In the genomic region with DNA sequence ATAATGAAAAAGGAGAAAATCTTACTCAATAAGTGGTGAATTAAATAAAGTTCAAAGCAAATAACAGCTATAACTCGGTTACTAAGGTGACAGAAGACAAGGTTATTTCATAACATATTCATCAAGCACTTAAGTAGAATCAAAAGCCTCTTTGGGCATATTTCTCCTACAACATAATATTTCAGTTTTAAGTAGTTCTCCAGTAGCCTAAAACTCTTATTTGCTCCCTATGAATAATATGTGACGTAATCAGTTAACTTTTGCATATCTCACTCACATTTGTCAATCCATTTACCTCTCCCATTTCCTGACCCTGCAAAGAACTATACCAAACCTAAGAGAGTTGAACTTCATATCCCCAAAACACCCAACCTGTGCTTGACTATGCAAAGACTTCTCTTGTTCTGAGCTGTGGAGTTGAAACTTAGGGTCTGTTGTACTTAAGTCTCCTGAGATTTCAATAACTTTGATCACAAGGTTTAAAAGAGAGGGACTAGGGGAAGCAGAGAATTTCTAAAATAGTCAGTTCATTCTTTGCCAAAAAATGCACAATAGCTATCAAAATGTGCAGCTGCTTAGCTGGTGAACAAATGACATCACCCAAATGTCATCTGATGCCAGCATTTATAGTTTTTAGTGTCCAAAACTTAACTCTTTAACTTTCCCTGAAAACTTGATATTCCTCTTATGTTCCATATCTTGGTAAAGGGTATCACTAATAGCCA, we compare ENCODE assay signal across 26 cellular contexts. TPM values are rescaled to one million over a fixed set of nuclear protein-coding genes. Genes with fewer than 3 reads are reported as not detected.
DNase-seq lines count a peak whose midpoint lies in the region; ATAC-seq and TF ChIP-seq lines count a peak whose summit lies in the region.
"Had no signal": no experiment of that assay in that cellular context is flagged by ENCODE, and none has a peak within 500 bp of the region (broad histone marks: within the 10 kb centered on the region; RNA-seq: fewer than 3 reads in every experiment).

No MANE protein-coding gene starts in this region.

- no peak overlapping the region for H3K9ac ChIP-seq in neural progenitor cell

- no peaks in the 10 kb centered on the region for H3K9me3 ChIP-seq in neural progenitor cell (ENCODE audit: low read depth)
- H3K9me3 ChIP-seq in CD8-positive, alpha-beta memory T cell (ENCODE audit: low read length) = no peaks in the 10 kb centered on the region
- H3K9me3 ChIP-seq: Caco-2, HAP-1, stomach, upper lobe of left lung had no signal

- no peaks in the 10 kb centered on the region for H3K4me1 Mint-ChIP-seq in neural progenitor cell
- H3K4me1 Mint-ChIP-seq in CD8-positive, alpha-beta memory T cell = no peaks in the 10 kb centered on the region

- CTCF ChIA-PET in CD8-positive, alpha-beta memory T cell (lab: Charles Lee) = no interaction called here

- H3K27ac ChIP-seq in neural progenitor cell = no peak overlapping the region
- H3K27ac ChIP-seq in CD8-positive, alpha-beta memory T cell (ENCODE audit: low read depth, low read length) = no peak overlapping the region
- H3K27ac ChIP-seq: RWPE1, upper lobe of left lung had no signal

- no peaks in the 10 kb centered on the region for H3K27me3 Mint-ChIP-seq in neural progenitor cell (ENCODE audit: insufficient read depth, low read depth)
- peaks cover 2 to 17% of the 10 kb centered on the region in 2 donors for H3K27me3 Mint-ChIP-seq in CD8-positive, alpha-beta memory T cell
- H3K27me3 Mint-ChIP-seq: progenitor cell of endocrine pancreas had no signal

- no peaks in the 10 kb centered on the region for H3K36me3 ChIP-seq in neural progenitor cell
- no peaks in the 10 kb centered on the region for H3K36me3 ChIP-seq in CD8-positive, alpha-beta memory T cell (ENCODE audit: insufficient read depth, low read length)
- H3K36me3 ChIP-seq: HAP-1, stomach, upper lobe of left lung had no signal

- H3K4me2 ChIP-seq in neural progenitor cell = no peak overlapping the region

- no peaks in the 10 kb centered on the region for H3K9me3 Mint-ChIP-seq in neural progenitor cell
- H3K9me3 Mint-ChIP-seq in CD8-positive, alpha-beta memory T cell = no peaks in the 10 kb centered on the region

- no peaks in the 10 kb centered on the region for H3F3A ChIP-seq in neural progenitor cell (ENCODE audit: low read depth)

- no peak overlapping the region for H3K4me3 Mint-ChIP-seq in neural progenitor cell
- H3K4me3 Mint-ChIP-seq in CD8-positive, alpha-beta memory T cell = no peak overlapping the region

- no peak overlapping the region for H2AFZ ChIP-seq in neural progenitor cell (replicated peaks)

- ATAC-seq in GM21526 (IDR thresholded peaks at IDR 0.05; ENCODE audit: low FRiP score, unreplicated experiment) = no peak

- no peak for TF ChIP-seq CTCF in neural progenitor cell (IDR thresholded peaks at IDR 0.05)

- H3K27me3 ChIP-seq in neural progenitor cell = no peaks in the 10 kb centered on the region
- no peaks in the 10 kb centered on the region for H3K27me3 ChIP-seq in CD8-positive, alpha-beta memory T cell (ENCODE audit: insufficient read depth, low read length, poor library complexity, severe bottlenecking)
- H3K27me3 ChIP-seq: stomach, upper lobe of left lung had no signal

- H3K4me1 ChIP-seq in neural progenitor cell = no peaks in the 10 kb centered on the region
- no peaks in the 10 kb centered on the region for H3K4me1 ChIP-seq in CD8-positive, alpha-beta memory T cell (ENCODE audit: insufficient read depth, low read length)
- H3K4me1 ChIP-seq: Caco-2 had no signal

- H3K79me2 ChIP-seq in neural progenitor cell (ENCODE audit: low read depth) = no peaks in the 10 kb centered on the region

- H3K27ac Mint-ChIP-seq in neural progenitor cell = no peak overlapping the region
- H3K27ac Mint-ChIP-seq in CD8-positive, alpha-beta memory T cell = no peak overlapping the region
- H3K27ac Mint-ChIP-seq: progenitor cell of endocrine pancreas had no signal

- H4K20me1 ChIP-seq in neural progenitor cell (ENCODE audit: low read depth) = no peaks in the 10 kb centered on the region

- H3K36me3 Mint-ChIP-seq in neural progenitor cell = no peaks in the 10 kb centered on the region
- H3K36me3 Mint-ChIP-seq in CD8-positive, alpha-beta memory T cell = no peaks in the 10 kb centered on the region

- H3K4me3 ChIP-seq in neural progenitor cell = no peak overlapping the region
- no peak overlapping the region for H3K4me3 ChIP-seq in CD8-positive, alpha-beta memory T cell (ENCODE audit: low read length)
- H3K4me3 ChIP-seq: HAP-1, lung, stomach, upper lobe of left lung had no signal

- DNase-seq in COLO829 (ENCODE audit: low spot score) (peak; percentile 7), amniotic epithelial cell (ENCODE audit: low read depth) (peak; percentile 15), fibroblast of peridontal ligament (ENCODE audit: extremely low read depth) (peak; percentile 35), pons (ENCODE audit: low spot score) (peak; percentile 83), neural progenitor cell (ENCODE audit: low spot score) (no peak), RPMI8226 (no peak)
- DNase-seq in CD8-positive, alpha-beta memory T cell = no peak
- DNase-seq: activated CD4-positive, alpha-beta T cell treated with anti-CD3 and anti-CD28 coated beads for 48 hours; activated naive CD4-positive, alpha-beta T cell; activated T-cell treated with anti-CD3 and anti-CD28 coated beads, Interleukin-2, amount 50 U/mL, for 48 hours; amniotic stem cell; Caco-2; dermis blood vessel endothelial cell; DMS79; islet precursor cell; Kasumi-1; NCI-H2171 treated with DMSO at 0.1 percent for 48 hours; NCI-H69; stimulated activated CD8-positive, alpha-beta memory T cell treated with anti-CD3 and anti-CD28 coated beads, Interleukin-4, amount 100 ng/mL, for 48 hours; stomach; upper lobe of left lung had no signal

- POLR2A ChIA-PET in CD8-positive, alpha-beta memory T cell (lab: Charles Lee) = no interaction called here

RNA-seq across cellular contexts. Expression of a gene that starts 37.2 kb away (rescaled TPM):
- total RNA-seq in neural progenitor cell (ENCODE audit: low replicate concordance) = 20.2 and 37.9 TPM in 2 replicates
- total RNA-seq in CD8-positive, alpha-beta memory T cell = under 1 TPM; 0.85 to 0.97 TPM
- polyA plus RNA-seq in CD8-positive, alpha-beta memory T cell = 0.13 TPM

Comparison
In these comparisons a context has a peak if more than half of its experiments do, and no peak if none do; other contexts are left out.
1. DNase-seq: peak in COLO829 (single experiment), amniotic epithelial cell (single experiment), fibroblast of peridontal ligament (single experiment) and pons (single experiment); none in neural progenitor cell (single experiment), CD8-positive, alpha-beta memory T cell (0 of 5) and RPMI8226 (single experiment).
2. RNA of a gene that starts 37.2 kb away (total RNA-seq): 20.2 to 37.9 TPM in neural progenitor cell; 0.85 to 0.97 TPM in CD8-positive, alpha-beta memory T cell; every median in the first group is over 10 times any median in the second.